In the genomic region with DNA sequence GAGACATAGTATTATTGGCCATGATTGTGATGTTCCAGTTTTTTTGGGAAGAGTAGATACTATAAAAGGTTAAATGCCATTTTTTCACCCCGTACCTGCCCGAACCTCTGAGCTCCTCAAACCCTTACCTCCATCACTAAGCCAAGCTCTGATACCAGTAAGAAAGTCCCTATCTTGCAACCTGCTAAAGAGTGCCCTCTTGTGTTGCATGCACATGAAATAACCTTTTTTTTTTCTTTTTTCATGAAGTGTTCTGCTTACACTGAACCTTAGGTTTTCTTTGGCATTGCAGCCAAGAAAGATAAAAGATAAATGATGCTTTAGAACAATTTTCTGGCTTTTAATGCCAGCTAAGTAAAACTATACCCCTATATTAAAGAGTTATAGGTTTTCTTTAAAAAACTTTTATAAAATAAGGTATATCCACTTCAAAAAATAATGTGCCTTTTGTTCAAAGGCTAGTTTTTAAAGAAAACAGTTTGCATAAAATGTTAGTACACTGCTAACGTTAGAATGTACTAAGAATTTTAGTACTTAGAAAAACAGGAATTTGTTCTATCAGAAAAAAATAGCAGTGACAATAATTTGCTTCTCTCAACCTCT, we compare ENCODE assay signal across 1 cellular context.
TF ChIP-seq lines count a peak whose summit lies in the region.

No MANE protein-coding gene starts in this region.

TF ChIP-seq in HepG2, 621 proteins besides CTCF, POLR2A, EP300 and RAD21 (continued from another document and continues in another):
- TF ChIP-seq, protein P1, sequence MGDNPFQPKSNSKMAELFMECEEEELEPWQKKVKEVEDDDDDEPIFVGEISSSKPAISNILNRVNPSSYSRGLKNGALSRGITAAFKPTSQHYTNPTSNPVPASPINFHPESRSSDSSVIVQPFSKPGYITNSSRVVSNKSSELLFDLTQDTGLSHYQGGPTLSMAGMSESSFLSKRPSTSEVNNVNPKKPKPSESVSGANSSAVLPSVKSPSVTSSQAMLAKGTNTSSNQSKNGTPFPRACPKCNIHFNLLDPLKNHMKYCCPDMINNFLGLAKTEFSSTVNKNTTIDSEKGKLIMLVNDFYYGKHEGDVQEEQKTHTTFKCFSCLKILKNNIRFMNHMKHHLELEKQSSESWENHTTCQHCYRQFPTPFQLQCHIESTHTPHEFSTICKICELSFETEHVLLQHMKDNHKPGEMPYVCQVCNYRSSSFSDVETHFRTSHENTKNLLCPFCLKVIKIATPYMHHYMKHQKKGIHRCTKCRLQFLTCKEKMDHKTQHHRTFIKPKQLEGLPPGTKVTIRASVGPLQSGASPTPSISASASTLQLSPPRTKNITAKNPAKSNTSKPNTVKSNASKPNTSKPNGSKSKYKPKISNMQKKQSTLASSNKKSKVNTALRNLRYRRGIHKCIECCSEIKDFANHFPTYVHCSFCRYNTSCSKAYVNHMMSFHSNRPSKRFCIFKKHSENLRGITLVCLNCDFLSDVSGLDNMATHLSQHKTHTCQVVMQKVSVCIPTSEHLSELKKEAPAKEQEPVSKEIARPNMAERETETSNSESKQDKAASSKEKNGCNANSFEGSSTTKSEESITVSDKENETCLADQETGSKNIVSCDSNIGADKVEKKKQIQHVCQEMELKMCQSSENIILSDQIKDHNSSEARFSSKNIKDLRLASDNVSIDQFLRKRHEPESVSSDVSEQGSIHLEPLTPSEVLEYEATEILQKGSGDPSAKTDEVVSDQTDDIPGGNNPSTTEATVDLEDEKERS (CRISPR knock-in tag; IDR thresholded peaks at IDR 0.05) = no peak
- TF ChIP-seq, protein P2, sequence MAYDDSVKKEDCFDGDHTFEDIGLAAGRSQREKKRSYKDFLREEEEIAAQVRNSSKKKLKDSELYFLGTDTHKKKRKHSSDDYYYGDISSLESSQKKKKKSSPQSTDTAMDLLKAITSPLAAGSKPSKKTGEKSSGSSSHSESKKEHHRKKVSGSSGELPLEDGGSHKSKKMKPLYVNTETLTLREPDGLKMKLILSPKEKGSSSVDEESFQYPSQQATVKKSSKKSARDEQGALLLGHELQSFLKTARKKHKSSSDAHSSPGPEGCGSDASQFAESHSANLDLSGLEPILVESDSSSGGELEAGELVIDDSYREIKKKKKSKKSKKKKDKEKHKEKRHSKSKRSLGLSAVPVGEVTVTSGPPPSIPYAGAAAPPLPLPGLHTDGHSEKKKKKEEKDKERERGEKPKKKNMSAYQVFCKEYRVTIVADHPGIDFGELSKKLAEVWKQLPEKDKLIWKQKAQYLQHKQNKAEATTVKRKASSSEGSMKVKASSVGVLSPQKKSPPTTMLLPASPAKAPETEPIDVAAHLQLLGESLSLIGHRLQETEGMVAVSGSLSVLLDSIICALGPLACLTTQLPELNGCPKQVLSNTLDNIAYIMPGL (CRISPR knock-in tag; IDR thresholded peaks at IDR 0.05; ENCODE audit: borderline replicate concordance in 1 of 2, low read depth in 1 of 2) = peak in 1 of 2 experiments; percentile 56; a peak in 1 of 4 replicates
- TF ChIP-seq ZNF431 (CRISPR knock-in tag; IDR thresholded peaks at IDR 0.05; ENCODE audit: borderline replicate concordance, low read depth) = no peak
- TF ChIP-seq ZNF670 (CRISPR knock-in tag; IDR thresholded peaks at IDR 0.05; ENCODE audit: borderline replicate concordance) = no peak
- no peak for TF ChIP-seq ZNF644 (CRISPR knock-in tag; IDR thresholded peaks at IDR 0.05; ENCODE audit: low read depth)
- no peak for TF ChIP-seq ZNF383 (CRISPR knock-in tag; IDR thresholded peaks at IDR 0.05; ENCODE audit: borderline replicate concordance)
- 0 out of 2 replicates have a peak, but pooled peaks have one; percentile 27 for TF ChIP-seq ELF3 (CRISPR knock-in tag; IDR thresholded peaks at IDR 0.05)
- TF ChIP-seq, protein P3, sequence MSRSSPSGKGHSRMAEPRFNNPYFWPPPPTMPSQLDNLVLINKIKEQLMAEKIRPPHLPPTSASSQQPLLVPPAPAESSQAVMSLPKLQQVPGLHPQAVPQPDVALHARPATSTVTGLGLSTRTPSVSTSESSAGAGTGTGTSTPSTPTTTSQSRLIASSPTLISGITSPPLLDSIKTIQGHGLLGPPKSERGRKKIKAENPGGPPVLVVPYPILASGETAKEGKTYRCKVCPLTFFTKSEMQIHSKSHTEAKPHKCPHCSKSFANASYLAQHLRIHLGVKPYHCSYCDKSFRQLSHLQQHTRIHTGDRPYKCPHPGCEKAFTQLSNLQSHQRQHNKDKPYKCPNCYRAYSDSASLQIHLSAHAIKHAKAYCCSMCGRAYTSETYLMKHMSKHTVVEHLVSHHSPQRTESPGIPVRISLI (CRISPR knock-in tag; IDR thresholded peaks at IDR 0.05; ENCODE audit: borderline replicate concordance) = peak; percentile 95
- no peak for TF ChIP-seq ZBTB8A (CRISPR knock-in tag; IDR thresholded peaks at IDR 0.05; ENCODE audit: borderline replicate concordance, low read depth)
- TF ChIP-seq ZNF235 (CRISPR knock-in tag; IDR thresholded peaks at IDR 0.05; ENCODE audit: borderline replicate concordance) = no peak
- TF ChIP-seq, protein P4, sequence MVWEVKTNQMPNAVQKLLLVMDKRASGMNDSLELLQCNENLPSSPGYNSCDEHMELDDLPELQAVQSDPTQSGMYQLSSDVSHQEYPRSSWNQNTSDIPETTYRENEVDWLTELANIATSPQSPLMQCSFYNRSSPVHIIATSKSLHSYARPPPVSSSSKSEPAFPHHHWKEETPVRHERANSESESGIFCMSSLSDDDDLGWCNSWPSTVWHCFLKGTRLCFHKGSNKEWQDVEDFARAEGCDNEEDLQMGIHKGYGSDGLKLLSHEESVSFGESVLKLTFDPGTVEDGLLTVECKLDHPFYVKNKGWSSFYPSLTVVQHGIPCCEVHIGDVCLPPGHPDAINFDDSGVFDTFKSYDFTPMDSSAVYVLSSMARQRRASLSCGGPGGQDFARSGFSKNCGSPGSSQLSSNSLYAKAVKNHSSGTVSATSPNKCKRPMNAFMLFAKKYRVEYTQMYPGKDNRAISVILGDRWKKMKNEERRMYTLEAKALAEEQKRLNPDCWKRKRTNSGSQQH (CRISPR knock-in tag; IDR thresholded peaks at IDR 0.05; ENCODE audit: low read depth) = no peak
- no peak for TF ChIP-seq ZNF792 (CRISPR knock-in tag; IDR thresholded peaks at IDR 0.05)
- TF ChIP-seq, protein P5, sequence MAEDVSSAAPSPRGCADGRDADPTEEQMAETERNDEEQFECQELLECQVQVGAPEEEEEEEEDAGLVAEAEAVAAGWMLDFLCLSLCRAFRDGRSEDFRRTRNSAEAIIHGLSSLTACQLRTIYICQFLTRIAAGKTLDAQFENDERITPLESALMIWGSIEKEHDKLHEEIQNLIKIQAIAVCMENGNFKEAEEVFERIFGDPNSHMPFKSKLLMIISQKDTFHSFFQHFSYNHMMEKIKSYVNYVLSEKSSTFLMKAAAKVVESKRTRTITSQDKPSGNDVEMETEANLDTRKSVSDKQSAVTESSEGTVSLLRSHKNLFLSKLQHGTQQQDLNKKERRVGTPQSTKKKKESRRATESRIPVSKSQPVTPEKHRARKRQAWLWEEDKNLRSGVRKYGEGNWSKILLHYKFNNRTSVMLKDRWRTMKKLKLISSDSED (CRISPR knock-in tag; IDR thresholded peaks at IDR 0.05) = no peak
- TF ChIP-seq RFX1 (IDR thresholded peaks at IDR 0.05) = no peak
- no peak for TF ChIP-seq ZNF577 (CRISPR knock-in tag; IDR thresholded peaks at IDR 0.05; ENCODE audit: borderline replicate concordance, low read depth)
- TF ChIP-seq NFATC3 (CRISPR knock-in tag; IDR thresholded peaks at IDR 0.05) = no peak
- 0 out of 2 replicates have a peak, but pooled peaks have one; percentile 23 for TF ChIP-seq IRF2 (CRISPR knock-in tag; IDR thresholded peaks at IDR 0.05)
- no peak for TF ChIP-seq KLF11 (CRISPR knock-in tag; IDR thresholded peaks at IDR 0.05)
- TF ChIP-seq HOXA3 (CRISPR knock-in tag; IDR thresholded peaks at IDR 0.05) = no peak
- 0 out of 2 replicates have a peak, but pooled peaks have one; percentile 59 for TF ChIP-seq ZNF331 (CRISPR knock-in tag; IDR thresholded peaks at IDR 0.05)
- no peak for TF ChIP-seq KDM2A (CRISPR knock-in tag; IDR thresholded peaks at IDR 0.05; ENCODE audit: borderline replicate concordance, low read depth)
- no peak for TF ChIP-seq HMG20A (CRISPR knock-in tag; IDR thresholded peaks at IDR 0.05; ENCODE audit: borderline replicate concordance)
- no peak for TF ChIP-seq HNF4G (IDR thresholded peaks at IDR 0.05; ENCODE audit: borderline replicate concordance, low read depth, low read length)
- no peak for TF ChIP-seq HNF4G (CRISPR knock-in tag; IDR thresholded peaks at IDR 0.05; ENCODE audit: borderline replicate concordance, low read depth)
- TF ChIP-seq, protein P6, sequence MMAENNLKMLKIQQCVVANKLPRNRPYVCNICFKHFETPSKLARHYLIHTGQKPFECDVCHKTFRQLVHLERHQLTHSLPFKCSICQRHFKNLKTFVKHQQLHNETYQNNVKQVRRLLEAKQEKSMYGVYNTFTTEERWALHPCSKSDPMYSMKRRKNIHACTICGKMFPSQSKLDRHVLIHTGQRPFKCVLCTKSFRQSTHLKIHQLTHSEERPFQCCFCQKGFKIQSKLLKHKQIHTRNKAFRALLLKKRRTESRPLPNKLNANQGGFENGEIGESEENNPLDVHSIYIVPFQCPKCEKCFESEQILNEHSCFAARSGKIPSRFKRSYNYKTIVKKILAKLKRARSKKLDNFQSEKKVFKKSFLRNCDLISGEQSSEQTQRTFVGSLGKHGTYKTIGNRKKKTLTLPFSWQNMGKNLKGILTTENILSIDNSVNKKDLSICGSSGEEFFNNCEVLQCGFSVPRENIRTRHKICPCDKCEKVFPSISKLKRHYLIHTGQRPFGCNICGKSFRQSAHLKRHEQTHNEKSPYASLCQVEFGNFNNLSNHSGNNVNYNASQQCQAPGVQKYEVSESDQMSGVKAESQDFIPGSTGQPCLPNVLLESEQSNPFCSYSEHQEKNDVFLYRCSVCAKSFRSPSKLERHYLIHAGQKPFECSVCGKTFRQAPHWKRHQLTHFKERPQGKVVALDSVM (CRISPR knock-in tag; IDR thresholded peaks at IDR 0.05) = no peak
- TF ChIP-seq RXRB (CRISPR knock-in tag; IDR thresholded peaks at IDR 0.05; ENCODE audit: borderline replicate concordance) = peak; percentile 34; the same call in 1 of the 2 replicates
- TF ChIP-seq ZNF550 (CRISPR knock-in tag; IDR thresholded peaks at IDR 0.05; ENCODE audit: borderline replicate concordance) = no peak
- TF ChIP-seq ZNF317 (CRISPR knock-in tag; IDR thresholded peaks at IDR 0.05) = 0 out of 2 replicates have a peak, but pooled peaks have one; percentile 44
- no peak for TF ChIP-seq MXD4 (CRISPR knock-in tag; IDR thresholded peaks at IDR 0.05)
- TF ChIP-seq, protein P7, sequence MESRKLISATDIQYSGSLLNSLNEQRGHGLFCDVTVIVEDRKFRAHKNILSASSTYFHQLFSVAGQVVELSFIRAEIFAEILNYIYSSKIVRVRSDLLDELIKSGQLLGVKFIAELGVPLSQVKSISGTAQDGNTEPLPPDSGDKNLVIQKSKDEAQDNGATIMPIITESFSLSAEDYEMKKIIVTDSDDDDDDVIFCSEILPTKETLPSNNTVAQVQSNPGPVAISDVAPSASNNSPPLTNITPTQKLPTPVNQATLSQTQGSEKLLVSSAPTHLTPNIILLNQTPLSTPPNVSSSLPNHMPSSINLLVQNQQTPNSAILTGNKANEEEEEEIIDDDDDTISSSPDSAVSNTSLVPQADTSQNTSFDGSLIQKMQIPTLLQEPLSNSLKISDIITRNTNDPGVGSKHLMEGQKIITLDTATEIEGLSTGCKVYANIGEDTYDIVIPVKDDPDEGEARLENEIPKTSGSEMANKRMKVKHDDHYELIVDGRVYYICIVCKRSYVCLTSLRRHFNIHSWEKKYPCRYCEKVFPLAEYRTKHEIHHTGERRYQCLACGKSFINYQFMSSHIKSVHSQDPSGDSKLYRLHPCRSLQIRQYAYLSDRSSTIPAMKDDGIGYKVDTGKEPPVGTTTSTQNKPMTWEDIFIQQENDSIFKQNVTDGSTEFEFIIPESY (CRISPR knock-in tag; IDR thresholded peaks at IDR 0.05) = no peak
- TF ChIP-seq, protein P8, sequence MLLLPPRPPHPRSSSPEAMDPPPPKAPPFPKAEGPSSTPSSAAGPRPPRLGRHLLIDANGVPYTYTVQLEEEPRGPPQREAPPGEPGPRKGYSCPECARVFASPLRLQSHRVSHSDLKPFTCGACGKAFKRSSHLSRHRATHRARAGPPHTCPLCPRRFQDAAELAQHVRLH (CRISPR knock-in tag; IDR thresholded peaks at IDR 0.05; ENCODE audit: borderline replicate concordance, low read depth) = no peak
- TF ChIP-seq, protein P9, sequence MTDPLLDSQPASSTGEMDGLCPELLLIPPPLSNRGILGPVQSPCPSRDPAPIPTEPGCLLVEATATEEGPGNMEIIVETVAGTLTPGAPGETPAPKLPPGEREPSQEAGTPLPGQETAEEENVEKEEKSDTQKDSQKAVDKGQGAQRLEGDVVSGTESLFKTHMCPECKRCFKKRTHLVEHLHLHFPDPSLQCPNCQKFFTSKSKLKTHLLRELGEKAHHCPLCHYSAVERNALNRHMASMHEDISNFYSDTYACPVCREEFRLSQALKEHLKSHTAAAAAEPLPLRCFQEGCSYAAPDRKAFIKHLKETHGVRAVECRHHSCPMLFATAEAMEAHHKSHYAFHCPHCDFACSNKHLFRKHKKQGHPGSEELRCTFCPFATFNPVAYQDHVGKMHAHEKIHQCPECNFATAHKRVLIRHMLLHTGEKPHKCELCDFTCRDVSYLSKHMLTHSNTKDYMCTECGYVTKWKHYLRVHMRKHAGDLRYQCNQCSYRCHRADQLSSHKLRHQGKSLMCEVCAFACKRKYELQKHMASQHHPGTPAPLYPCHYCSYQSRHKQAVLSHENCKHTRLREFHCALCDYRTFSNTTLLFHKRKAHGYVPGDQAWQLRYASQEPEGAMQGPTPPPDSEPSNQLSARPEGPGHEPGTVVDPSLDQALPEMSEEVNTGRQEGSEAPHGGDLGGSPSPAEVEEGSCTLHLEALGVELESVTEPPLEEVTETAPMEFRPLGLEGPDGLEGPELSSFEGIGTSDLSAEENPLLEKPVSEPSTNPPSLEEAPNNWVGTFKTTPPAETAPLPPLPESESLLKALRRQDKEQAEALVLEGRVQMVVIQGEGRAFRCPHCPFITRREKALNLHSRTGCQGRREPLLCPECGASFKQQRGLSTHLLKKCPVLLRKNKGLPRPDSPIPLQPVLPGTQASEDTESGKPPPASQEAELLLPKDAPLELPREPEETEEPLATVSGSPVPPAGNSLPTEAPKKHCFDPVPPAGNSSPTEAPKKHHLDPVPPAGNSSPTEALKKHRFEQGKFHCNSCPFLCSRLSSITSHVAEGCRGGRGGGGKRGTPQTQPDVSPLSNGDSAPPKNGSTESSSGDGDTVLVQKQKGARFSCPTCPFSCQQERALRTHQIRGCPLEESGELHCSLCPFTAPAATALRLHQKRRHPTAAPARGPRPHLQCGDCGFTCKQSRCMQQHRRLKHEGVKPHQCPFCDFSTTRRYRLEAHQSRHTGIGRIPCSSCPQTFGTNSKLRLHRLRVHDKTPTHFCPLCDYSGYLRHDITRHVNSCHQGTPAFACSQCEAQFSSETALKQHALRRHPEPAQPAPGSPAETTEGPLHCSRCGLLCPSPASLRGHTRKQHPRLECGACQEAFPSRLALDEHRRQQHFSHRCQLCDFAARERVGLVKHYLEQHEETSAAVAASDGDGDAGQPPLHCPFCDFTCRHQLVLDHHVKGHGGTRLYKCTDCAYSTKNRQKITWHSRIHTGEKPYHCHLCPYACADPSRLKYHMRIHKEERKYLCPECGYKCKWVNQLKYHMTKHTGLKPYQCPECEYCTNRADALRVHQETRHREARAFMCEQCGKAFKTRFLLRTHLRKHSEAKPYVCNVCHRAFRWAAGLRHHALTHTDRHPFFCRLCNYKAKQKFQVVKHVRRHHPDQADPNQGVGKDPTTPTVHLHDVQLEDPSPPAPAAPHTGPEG (CRISPR knock-in tag; IDR thresholded peaks at IDR 0.05) = no peak
- 0 out of 2 replicates have a peak, but pooled peaks have one; percentile 22 for TF ChIP-seq THAP11 (CRISPR knock-in tag; IDR thresholded peaks at IDR 0.05)
- no peak for TF ChIP-seq KAT7 (CRISPR knock-in tag; IDR thresholded peaks at IDR 0.05; ENCODE audit: borderline replicate concordance)
